ENCODE assay signal across 26 cellular contexts in the genomic region with DNA sequence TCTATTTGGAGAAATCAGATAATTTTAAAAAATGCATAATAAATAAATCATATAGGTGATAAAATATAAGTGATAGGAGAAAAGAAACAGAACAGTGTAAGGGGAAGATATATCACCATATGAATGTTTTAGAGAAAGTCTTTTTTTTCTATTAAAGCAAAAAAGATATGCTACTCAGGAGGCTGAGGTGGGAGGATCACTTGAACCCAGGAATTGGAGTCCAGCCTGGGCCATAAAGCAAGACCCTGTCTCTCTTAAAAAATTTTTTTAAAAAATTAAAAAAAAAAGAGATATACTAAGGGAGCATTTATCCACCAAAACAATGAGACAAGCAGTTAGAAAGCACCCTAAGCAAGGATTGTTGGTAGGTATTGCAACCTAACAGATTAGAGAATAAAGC. TPM values are rescaled to one million over a fixed set of nuclear protein-coding genes. Genes with fewer than 3 reads are reported as not detected.
DNase-seq lines count a peak whose midpoint lies in the region; ATAC-seq, FAIRE-seq and TF ChIP-seq lines count a peak whose summit lies in the region.
"Had no signal": no experiment of that assay in that cellular context is flagged by ENCODE, and none has a peak within 500 bp of the region (broad histone marks: within the 10 kb centered on the region; RNA-seq: fewer than 3 reads in every experiment).

No MANE protein-coding gene starts in this region.

- no peak for TF ChIP-seq CTCF in SK-N-SH (IDR thresholded peaks at IDR 0.05)
- TF ChIP-seq CTCF in OCI-LY1 (IDR thresholded peaks at IDR 0.05; ENCODE audit: low read length): no peak
- no peak for TF ChIP-seq CTCF in K562 (IDR thresholded peaks at IDR 0.05 in 2 of 3, conservative IDR thresholded peaks at IDR 0.05 in 1 of 3; ENCODE audit: insufficient read depth in 2 of 3, low read depth in 1 of 3, low read length in 3 of 3)
- no peak for TF ChIP-seq CTCF in smooth muscle cell (IDR thresholded peaks at IDR 0.05; ENCODE audit: borderline replicate concordance, insufficient read depth, poor library complexity, severe bottlenecking)

- no peak for TF ChIP-seq POLR2A in K562 (conservative IDR thresholded peaks at IDR 0.05)

- no peaks in the 10 kb centered on the region for H3K9me2 ChIP-seq in SK-N-SH
- no peaks in the 10 kb centered on the region for H3K9me2 ChIP-seq in OCI-LY1 (ENCODE audit: low read depth, low read length)

- no peaks in the 10 kb centered on the region for H3K4me1 ChIP-seq in SK-N-SH (ENCODE audit: control insufficient read depth in 1 of 2, insufficient read depth in 2 of 2, low read depth in 1 of 2, low read length in 1 of 2)
- H3K4me1 ChIP-seq in OCI-LY1 (ENCODE audit: insufficient read depth, low read length, severe bottlenecking): peaks cover 37% of the 10 kb centered on the region
- H3K4me1 ChIP-seq in K562 (replicated peaks in 1 of 2; ENCODE audit: control insufficient read depth in 2 of 2, insufficient read depth in 2 of 2, low read length in 2 of 2): peaks cover 7 to 15% of the 10 kb centered on the region in 2 experiments; a peak in 2 of 5 replicates
- H3K4me1 ChIP-seq in smooth muscle cell (ENCODE audit: low read depth): no peaks in the 10 kb centered on the region

- H3K4me2 ChIP-seq in SK-N-SH (no peak overlapping the region), OCI-LY1 (ENCODE audit: low read length) (no peak overlapping the region), K562 (ENCODE audit: insufficient read depth, low read length) (no peak overlapping the region), smooth muscle cell (no peak overlapping the region)

- H3K9me1 ChIP-seq in K562 (ENCODE audit: control insufficient read depth, insufficient read depth, low read length): no peaks in the 10 kb centered on the region

- CTCF ChIA-PET in SK-N-SH (lab: Yijun Ruan, JAX) (interaction anchor here (1.6 kb wide), 1 partner anchor 123 kb away, joined by 4 read pairs; no protein-coding TSS in a partner anchor), K562 (lab: Yijun Ruan, JAX; ENCODE audit: low intra/inter-chr PET ratio) (no interaction called here)

- intact Hi-C loops in K562 (cut with micrococcal nuclease) (no loop called here), sciatic nerve (cut with DNase I) (no loop called here), Right ventricle myocardium inferior (cut with DNase I) (no loop called here)

- no peak overlapping the region for H3K4me3 ChIP-seq in SK-N-SH (ENCODE audit: low read depth in 2 of 2, low read length in 1 of 2)
- H3K4me3 ChIP-seq in OCI-LY1 (ENCODE audit: low read depth, low read length, poor library complexity, severe bottlenecking): no peak overlapping the region
- H3K4me3 ChIP-seq in K562: no peak overlapping the region
- H3K4me3 ChIP-seq in smooth muscle cell: no peak overlapping the region
- H3K4me3 ChIP-seq: transverse colon had no signal

- H3K27me3 ChIP-seq in SK-N-SH (ENCODE audit: insufficient read depth) (no peaks in the 10 kb centered on the region), OCI-LY1 (ENCODE audit: insufficient read depth, low read length) (no peaks in the 10 kb centered on the region), K562 (ENCODE audit: control insufficient read depth in 2 of 2, insufficient read depth in 2 of 2, low read length in 2 of 2) (no peaks in the 10 kb centered on the region), smooth muscle cell (ENCODE audit: low read depth) (no peaks in the 10 kb centered on the region)
- H3K27me3 ChIP-seq: transverse colon had no signal

- H3K36me3 ChIP-seq in SK-N-SH (replicated peaks in 1 of 2; ENCODE audit: control insufficient read depth in 1 of 2, insufficient read depth in 2 of 2, low read length in 1 of 2): no peaks in the 10 kb centered on the region
- H3K36me3 ChIP-seq in OCI-LY1 (ENCODE audit: insufficient read depth, low read length): peaks cover 58% of the 10 kb centered on the region
- no peaks in the 10 kb centered on the region for H3K36me3 ChIP-seq in K562 (ENCODE audit: control insufficient read depth, insufficient read depth, low read length)
- H3K36me3 ChIP-seq in smooth muscle cell (ENCODE audit: low read depth): no peaks in the 10 kb centered on the region
- H3K36me3 ChIP-seq: transverse colon had no signal

- no peak overlapping the region; a peak in 1 of 4 replicates for H3K27ac ChIP-seq in SK-N-SH (ENCODE audit: low read depth in 2 of 2, low read length in 1 of 2)
- H3K27ac ChIP-seq in OCI-LY1 (ENCODE audit: low read depth, low read length, poor library complexity, severe bottlenecking): peak overlapping the region; percentile 41
- peak overlapping the region; percentile 82 for H3K27ac ChIP-seq in K562 (ENCODE audit: extremely low read depth, low read depth, low read length)
- H3K27ac ChIP-seq in smooth muscle cell (ENCODE audit: low read depth): no peak overlapping the region
- H3K27ac ChIP-seq: 22Rv1, transverse colon had no signal

- H2AFZ ChIP-seq in SK-N-SH (ENCODE audit: low read depth) (peak overlapping the region; percentile 63), OCI-LY1 (ENCODE audit: low read length) (no peak overlapping the region), K562 (ENCODE audit: low read depth, low read length) (peak overlapping the region; percentile 89), smooth muscle cell (ENCODE audit: low read depth) (peak overlapping the region; percentile 9)

- ATAC-seq in SK-N-SH treated with all-trans-retinoic acid at 6 μM for 48 hours: no peak
- ATAC-seq in K562: no peak
- no peak for ATAC-seq in sciatic nerve
- no peak for ATAC-seq in Right ventricle myocardium inferior
- ATAC-seq: T-helper 17 cell had no signal

- H3K9me3 ChIP-seq in SK-N-SH (no peaks in the 10 kb centered on the region), OCI-LY1 (ENCODE audit: low read length) (peaks cover 5% of the 10 kb centered on the region), K562 (replicated peaks; ENCODE audit: control insufficient read depth, insufficient read depth, low read depth, low read length) (no peaks in the 10 kb centered on the region), smooth muscle cell (replicated peaks; ENCODE audit: low read depth) (no peaks in the 10 kb centered on the region)
- H3K9me3 ChIP-seq: transverse colon had no signal

- H3K9ac ChIP-seq in SK-N-SH (no peak overlapping the region), OCI-LY1 (ENCODE audit: low read length) (no peak overlapping the region), K562 (ENCODE audit: insufficient read depth in 1 of 2, low read depth in 2 of 2, low read length in 2 of 2) (peak overlapping the region in 1 of 2 experiments; percentile 55; a peak in 2 of 4 replicates), smooth muscle cell (ENCODE audit: low read depth) (no peak overlapping the region)

- BruUV-seq in K562 (replicated peaks; lab: Mats Ljungman, UMichigan): no TSS peak

- H3K79me2 ChIP-seq in SK-N-SH (ENCODE audit: insufficient read depth) (no peaks in the 10 kb centered on the region), OCI-LY1 (ENCODE audit: insufficient read depth, low read length) (peaks cover 95% of the 10 kb centered on the region), K562 (ENCODE audit: control insufficient read depth, insufficient read depth, low read length) (peaks cover 11% of the 10 kb centered on the region; the same call in 2 of the 3 replicates), smooth muscle cell (ENCODE audit: low read depth) (no peaks in the 10 kb centered on the region)

- in situ Hi-C loops in K562 (cut with MboI): no loop called here

- POLR2A ChIA-PET in SK-N-SH (lab: Yijun Ruan, JAX): no interaction called here
- POLR2A ChIA-PET in K562 (lab: Yijun Ruan, JAX): interaction anchor here (1.8 kb wide), 1 partner anchor 25 kb away, joined by 7 read pairs; no protein-coding TSS in a partner anchor

- no peaks in the 10 kb centered on the region for H3F3A ChIP-seq in SK-N-SH (replicated peaks; ENCODE audit: insufficient read depth)
- no peaks in the 10 kb centered on the region for H3F3A ChIP-seq in OCI-LY1 (ENCODE audit: insufficient read depth, low read length)
- no peaks in the 10 kb centered on the region for H3F3A ChIP-seq in smooth muscle cell (ENCODE audit: low read depth)

- TF ChIP-seq EP300 in SK-N-SH (IDR thresholded peaks at IDR 0.05; ENCODE audit: borderline replicate concordance in 1 of 2, low read depth in 1 of 2, low read length in 1 of 2) (no peak), K562 (IDR thresholded peaks at IDR 0.05; ENCODE audit: low read length) (no peak)

- TF ChIP-seq RAD21 in SK-N-SH (IDR thresholded peaks at IDR 0.05; ENCODE audit: low read length): no peak
- TF ChIP-seq RAD21 in K562 (CRISPR knock-in tag; conservative IDR thresholded peaks at IDR 0.05 in 1 of 2, IDR thresholded peaks at IDR 0.05 in 1 of 2): no peak

- H4K20me1 ChIP-seq in SK-N-SH (ENCODE audit: insufficient read depth) (no peaks in the 10 kb centered on the region), OCI-LY1 (ENCODE audit: insufficient read depth, low read length) (no peaks in the 10 kb centered on the region), K562 (replicated peaks; ENCODE audit: control insufficient read depth, insufficient read depth, low read length) (no peaks in the 10 kb centered on the region), smooth muscle cell (ENCODE audit: low read depth) (no peaks in the 10 kb centered on the region)

- FAIRE-seq in K562 (lab: Jason Lieb, UNC): no peak
- FAIRE-seq: endometrium, keratinocyte had no signal

- no peak for DNase-seq in SK-N-SH
- DNase-seq in K562 (ENCODE audit: extremely low read depth in 1 of 4, low spot score in 3 of 4): no peak
- DNase-seq in smooth muscle cell (lab: John Stamatoyannopoulos, UW; ENCODE audit: unreplicated experiment): no peak
- DNase-seq in sciatic nerve (ENCODE audit: low spot score): no peak
- no peak for DNase-seq in Right ventricle myocardium inferior (ENCODE audit: missing footprints)
- DNase-seq in NCI-H524 treated with DMSO at 0.1 percent for 48 hours (lab: John Stamatoyannopoulos, UW): no peak
- DNase-seq: activated CD4-positive, alpha-beta T cell treated with anti-CD3 and anti-CD28 coated beads, Interleukin-2, amount 10 ng/mL, durations not matched to agents 7 days and 5 days; activated naive CD4-positive, alpha-beta T cell treated with anti-CD3 and anti-CD28 coated beads, Interleukin-2, amount 50 U/mL, for 16 hours; anterior cingulate cortex; caudate nucleus; COR-L47; DND-41; HCEC 1CT; NCI-H1105 treated with DMSO at 0.1 percent for 48 hours; NCI-H2029 treated with DMSO at 0.1 percent for 48 hours; NCI-H748 treated with DMSO at 0.1 percent for 48 hours; SIG-M5; stimulated activated CD8-positive, alpha-beta memory T cell treated with anti-CD3 and anti-CD28 coated beads, Interleukin-4, amount 100 ng/mL, for 48 hours; T-helper 17 cell; transverse colon had no signal

RNA-seq across cellular contexts. Expression of gene TMEM156, which starts 6.1 kb away (rescaled TPM):
- polyA plus RNA-seq in SK-N-SH (2012; rRNA removed) (0.13 and 0.15 TPM in 2 replicates), K562 (2011; rRNA removed) (5.0 and 9.6 TPM in 2 replicates), K562 (2014; fragmentation: Illumina TruSeq; extraction: Trizol) (7.4 and 7.6 TPM in 2 replicates), K562 (2014; fragmentation: Nextera tagmentation; extraction: Ambion mirVana) (1 to 10 TPM; 5.9 to 6.9 TPM), K562 (2014; rRNA removed) (4.7 and 6.4 TPM in 2 replicates), smooth muscle cell (0.71 TPM in 1 of 2 replicates, not detected in the other)
- 0.05 and 0.28 TPM in 2 replicates for polyA plus RNA-seq in SK-N-SH (2012; cell fraction: cytosol; rRNA removed)
- 0.14 TPM in 1 of 2 replicates, not detected in the other for polyA plus RNA-seq in SK-N-SH (2012; cell fraction: nucleus; rRNA removed)
- 3.8 and 11.7 TPM in 2 replicates for total RNA-seq in K562 (2011; cell fraction: chromatin; rRNA removed; ENCODE audit: low replicate concordance)
- 1.3 and 2.1 TPM in 2 replicates for total RNA-seq in K562 (2011; cell fraction: nucleolus; rRNA removed)
- 5.1 and 6.9 TPM in 2 replicates for total RNA-seq in K562 (2011; cell fraction: nucleoplasm; rRNA removed)
- total RNA-seq in K562 (2014; rRNA removed) (2.9 and 3.5 TPM in 2 replicates), K562 (2014; rRNA removed; fragmentation: Illumina TruSeq; extraction: Trizol) (7.6 and 9.2 TPM in 2 replicates), K562 (2015; rRNA removed; fragmentation: Illumina TruSeq; extraction: Trizol) (8.3 and 9.6 TPM in 2 replicates), K562 (2021) (3.7 and 4.4 TPM in 2 replicates), smooth muscle cell (0.04 TPM in 1 of 2 replicates, not detected in the other), sciatic nerve (0.62 TPM), Right ventricle myocardium inferior (not detected)
- polyA plus RNA-seq in K562 (2011; cell fraction: cytosol; rRNA removed): 0.51 and 4.6 TPM in 2 replicates
- 1.5 and 2.5 TPM in 2 replicates for polyA plus RNA-seq in K562 (2011; cell fraction: nucleus; rRNA removed)
- polyA plus RNA-seq in K562 (2012): 5.2 and 9.9 TPM in 2 replicates
- 4.3 and 10.8 TPM in 2 replicates for polyA minus RNA-seq in K562 (2011; rRNA and poly(A)+ RNA removed)
- polyA minus RNA-seq in K562 (2011; cell fraction: cytosol; rRNA and poly(A)+ RNA removed): 1.1 and 1.8 TPM in 2 replicates
- polyA minus RNA-seq in K562 (2011; cell fraction: nucleus; rRNA and poly(A)+ RNA removed): 2.0 and 6.6 TPM in 2 replicates
- polyA plus RNA-seq: neural cell had no signal

RNA-seq across cellular contexts. Expression of gene KLHL5, which starts 35.9 kb away (rescaled TPM):
- polyA plus RNA-seq in SK-N-SH (2012; rRNA removed): 33.1 and 37.0 TPM in 2 replicates
- polyA plus RNA-seq in SK-N-SH (2012; cell fraction: cytosol; rRNA removed): 46.6 and 47.9 TPM in 2 replicates
- polyA plus RNA-seq in SK-N-SH (2012; cell fraction: nucleus; rRNA removed): 11.8 and 21.8 TPM in 2 replicates
- total RNA-seq in K562 (2011; cell fraction: chromatin; rRNA removed; ENCODE audit: low replicate concordance): 7.4 and 18.8 TPM in 2 replicates
- 3.7 TPM in 2 replicates for total RNA-seq in K562 (2011; cell fraction: nucleolus; rRNA removed)
- 8.4 and 14.3 TPM in 2 replicates for total RNA-seq in K562 (2011; cell fraction: nucleoplasm; rRNA removed)
- total RNA-seq in K562 (2014; rRNA removed): 14.1 and 16.7 TPM in 2 replicates
- 30.8 and 34.3 TPM in 2 replicates for total RNA-seq in K562 (2014; rRNA removed; fragmentation: Illumina TruSeq; extraction: Trizol)
- 24.9 and 28.0 TPM in 2 replicates for total RNA-seq in K562 (2015; rRNA removed; fragmentation: Illumina TruSeq; extraction: Trizol)
- total RNA-seq in K562 (2021): 21.0 and 22.9 TPM in 2 replicates
- 22.1 and 27.9 TPM in 2 replicates for polyA plus RNA-seq in K562 (2011; rRNA removed)
- 6.5 and 28.1 TPM in 2 replicates for polyA plus RNA-seq in K562 (2011; cell fraction: cytosol; rRNA removed)
- polyA plus RNA-seq in K562 (2011; cell fraction: nucleus; rRNA removed): 6.3 and 16.1 TPM in 2 replicates
- 24.3 and 24.7 TPM in 2 replicates for polyA plus RNA-seq in K562 (2012)
- polyA plus RNA-seq in K562 (2014; fragmentation: Illumina TruSeq; extraction: Trizol): 21.1 and 22.1 TPM in 2 replicates
- polyA plus RNA-seq in K562 (2014; fragmentation: Nextera tagmentation; extraction: Ambion mirVana): 1 to 10 TPM; 8.0 to 8.8 TPM
- 12.2 and 16.3 TPM in 2 replicates for polyA plus RNA-seq in K562 (2014; rRNA removed)
- polyA minus RNA-seq in K562 (2011; rRNA and poly(A)+ RNA removed): 56.2 and 82.8 TPM in 2 replicates
- 16.0 and 22.0 TPM in 2 replicates for polyA minus RNA-seq in K562 (2011; cell fraction: cytosol; rRNA and poly(A)+ RNA removed)
- 5.4 and 14.7 TPM in 2 replicates for polyA minus RNA-seq in K562 (2011; cell fraction: nucleus; rRNA and poly(A)+ RNA removed)
- total RNA-seq in smooth muscle cell: 34.7 and 56.2 TPM in 2 replicates
- 28.4 and 31.9 TPM in 2 replicates for polyA plus RNA-seq in smooth muscle cell
- total RNA-seq in sciatic nerve: 48.2 TPM
- 15.4 TPM for total RNA-seq in Right ventricle myocardium inferior

Comparison
In these comparisons a context has a peak if more than half of its experiments do, and no peak if none do; other contexts are left out.
1. H3K27ac ChIP-seq: peak in OCI-LY1 (single experiment) and K562 (single experiment); none in SK-N-SH (0 of 2) and smooth muscle cell (single experiment).